Comparison of ENCODE assay signal across 8 cellular contexts in the genomic region with DNA sequence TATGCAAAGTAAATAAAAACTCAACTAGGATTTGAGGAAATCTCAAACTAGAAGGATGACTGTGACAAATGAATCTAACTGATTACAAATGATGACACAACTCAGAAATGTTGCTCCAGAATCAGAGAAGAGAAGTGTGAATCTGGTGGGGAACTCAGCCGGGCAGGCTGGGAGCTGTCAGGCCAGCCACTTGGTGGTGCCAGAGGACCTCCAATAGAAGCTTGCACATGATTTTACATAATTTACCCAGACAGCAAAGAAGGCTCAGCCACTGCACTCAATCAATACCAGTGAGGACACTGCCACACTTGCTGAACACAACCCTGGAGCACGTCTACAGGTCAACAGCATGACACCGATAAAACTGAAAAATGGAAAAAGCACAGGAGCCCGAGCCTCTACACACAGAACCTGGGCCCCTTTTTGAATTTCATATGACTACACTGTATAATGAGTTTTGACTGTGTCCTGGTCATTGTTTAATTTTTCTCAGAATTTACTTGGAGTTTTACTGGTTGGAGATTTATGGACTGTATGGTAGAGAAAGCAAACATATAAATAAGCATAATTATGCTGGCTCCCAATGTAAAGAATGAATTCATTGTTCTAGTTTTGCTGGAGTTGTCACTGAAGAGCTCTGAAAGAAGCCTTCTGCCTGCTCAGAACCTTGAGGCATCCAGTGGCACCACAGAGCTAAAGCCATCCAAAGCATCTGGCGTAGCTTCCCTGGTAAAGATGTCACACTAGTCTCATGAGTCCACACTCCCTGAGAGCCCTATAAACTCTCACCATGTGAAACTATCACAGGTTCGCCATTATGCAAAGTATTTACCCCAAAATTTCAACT.
DNase-seq lines count a peak whose midpoint lies in the region; ATAC-seq and TF ChIP-seq lines count a peak whose summit lies in the region.

No MANE protein-coding gene starts in this region.

- H3K36me3 ChIP-seq in PC-3 (ENCODE audit: low read depth, low read length) (no peaks in the 10 kb centered on the region), cardiac muscle cell (no peaks in the 10 kb centered on the region)

- TF ChIP-seq CTCF in PC-3 (conservative IDR thresholded peaks at IDR 0.05; ENCODE audit: low read depth, low read length): peak; percentile 83
- TF ChIP-seq CTCF in cardiac muscle cell (IDR thresholded peaks at IDR 0.05; ENCODE audit: low read depth, low read length): peak; percentile 96

- BruUV-seq in PC-3 (replicated peaks; lab: Mats Ljungman, UMichigan): no TSS peak

- H3K9ac ChIP-seq in PC-3 (ENCODE audit: low read length): no peak overlapping the region

- POLR2A ChIA-PET in PC-3 (lab: Charles Lee; ENCODE audit: unreplicated experiment): no interaction called here

- H3K9me3 ChIP-seq in PC-3 (ENCODE audit: low read length) (no peaks in the 10 kb centered on the region), cardiac muscle cell (ENCODE audit: low read depth) (no peaks in the 10 kb centered on the region)

- H3K27me3 Mint-ChIP-seq in activated naive CD8-positive, alpha-beta T cell treated with anti-CD3 and anti-CD28 coated beads for 36 hours: peaks cover 25% of the 10 kb centered on the region

- H3K27me3 ChIP-seq in PC-3 (ENCODE audit: low read length): peaks cover 10% of the 10 kb centered on the region
- H3K27me3 ChIP-seq in cardiac muscle cell: no peaks in the 10 kb centered on the region

- H3K4me3 ChIP-seq in PC-3 (ENCODE audit: low read length): no peak overlapping the region
- no peak overlapping the region for H3K4me3 ChIP-seq in cardiac muscle cell

- no peak overlapping the region for H3K27ac ChIP-seq in PC-3 (ENCODE audit: low read length)
- no peak overlapping the region for H3K27ac ChIP-seq in cardiac muscle cell

- no peaks in the 10 kb centered on the region for H4K20me1 ChIP-seq in PC-3 (ENCODE audit: low read length)

- intact Hi-C loops in PC-3 (cut with micrococcal nuclease): loop anchor here (2.0 kb wide), 1 partner anchor 1574 kb away; no protein-coding TSS in a partner anchor
- intact Hi-C loops in posterior cingulate gyrus (cut with DNase I): loop anchor here (1.0 to 2.0 kb wide), 2 partner anchors 369 to 530 kb away; no protein-coding TSS in a partner anchor

- CTCF ChIA-PET in PC-3 (lab: Charles Lee): no interaction called here

- H3K4me1 ChIP-seq in PC-3 (ENCODE audit: insufficient read depth, low read length) (no peaks in the 10 kb centered on the region), cardiac muscle cell (ENCODE audit: low read depth) (no peaks in the 10 kb centered on the region)

- no peaks in the 10 kb centered on the region for H3F3A ChIP-seq in PC-3 (ENCODE audit: low read length, unreplicated experiment)

- no peaks in the 10 kb centered on the region for H3K9me2 ChIP-seq in PC-3 (replicated peaks; ENCODE audit: low read length)

- H3K4me2 ChIP-seq in PC-3 (ENCODE audit: low read length): no peak overlapping the region

- no peak overlapping the region for H2AFZ ChIP-seq in PC-3 (ENCODE audit: low read length)

- DNase-seq in COR-L47 (lab: John Stamatoyannopoulos, UW) (peak; percentile 26), HUDEP-2 (lab: John Stamatoyannopoulos, UW; ENCODE audit: unreplicated experiment in 76 of 76) (peak in 41 of 76 experiments; percentile 2 to 74 (median 21)), PC-3 (peak; percentile 58), cardiac muscle cell (ENCODE audit: low read depth in 1 of 2, low spot score in 1 of 2) (peak; percentile 71 to 89), posterior cingulate gyrus (peak; percentile 36 to 97 (median 76))
- peak; percentile 36 for DNase-seq in activated naive CD8-positive, alpha-beta T cell treated with anti-CD3 and anti-CD28 coated beads for 36 hours

- H3K4me1 Mint-ChIP-seq in activated naive CD8-positive, alpha-beta T cell treated with anti-CD3 and anti-CD28 coated beads for 36 hours: no peaks in the 10 kb centered on the region

- H3K9me3 Mint-ChIP-seq in activated naive CD8-positive, alpha-beta T cell treated with anti-CD3 and anti-CD28 coated beads for 36 hours: no peaks in the 10 kb centered on the region

- H3K4me3 Mint-ChIP-seq in activated naive CD8-positive, alpha-beta T cell treated with anti-CD3 and anti-CD28 coated beads for 36 hours: no peak overlapping the region

- ATAC-seq in GM19455 (IDR thresholded peaks at IDR 0.05; ENCODE audit: unreplicated experiment) (peak; percentile 75), PC-3 (peak; percentile 80), GM19328 (IDR thresholded peaks at IDR 0.05; ENCODE audit: unreplicated experiment) (no peak)

- H3K79me2 ChIP-seq in PC-3 (ENCODE audit: low read length): no peaks in the 10 kb centered on the region

- no peak overlapping the region for H3K27ac Mint-ChIP-seq in activated naive CD8-positive, alpha-beta T cell treated with anti-CD3 and anti-CD28 coated beads for 36 hours

- H3K36me3 Mint-ChIP-seq in activated naive CD8-positive, alpha-beta T cell treated with anti-CD3 and anti-CD28 coated beads for 36 hours: no peaks in the 10 kb centered on the region

Comparison
In these comparisons a context has a peak if more than half of its experiments do, and no peak if none do; other contexts are left out.
1. DNase-seq: peak in every context shown above with its lines; median percentile 80 in cardiac muscle cell; 76 in posterior cingulate gyrus; 58 in PC-3; 36 in activated naive CD8-positive, alpha-beta T cell treated with anti-CD3 and anti-CD28 coated beads for 36 hours; 26 in COR-L47; 21 in HUDEP-2.